Comparison of ENCODE assay signal across 22 cellular contexts in the genomic region with DNA sequence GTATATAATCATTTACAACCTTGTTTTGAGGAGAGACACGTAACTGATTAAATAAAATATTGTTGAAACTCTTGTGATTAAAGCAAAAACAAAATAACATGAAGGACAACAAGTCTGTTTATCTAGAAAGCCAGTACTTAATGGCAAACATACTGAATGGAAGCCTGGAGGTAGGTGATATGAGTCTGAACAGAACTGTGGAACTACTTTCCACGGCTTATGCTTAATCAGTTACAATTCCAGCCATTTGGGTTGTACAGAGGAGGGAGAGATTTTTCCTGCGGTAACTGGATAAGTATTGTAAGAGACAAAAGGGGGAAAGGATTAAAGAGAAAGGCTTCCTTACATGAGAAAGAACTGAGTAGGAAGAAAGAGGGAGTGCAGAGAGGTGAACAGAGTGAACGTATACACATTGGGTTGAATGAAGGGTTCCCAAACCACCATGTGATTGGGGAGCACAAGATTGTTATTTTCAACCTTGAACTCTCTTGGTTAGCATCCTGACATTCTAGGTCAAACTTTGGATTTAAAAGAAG. TPM values are rescaled to one million over a fixed set of nuclear protein-coding genes. Genes with fewer than 3 reads are reported as not detected.
A peak's percentile ranks its signal among the peaks of the same experiment; 100 is the strongest.
DNase-seq lines count a peak whose midpoint lies in the region; ATAC-seq and TF ChIP-seq lines count a peak whose summit lies in the region.
"Had no signal": no experiment of that assay in that cellular context is flagged by ENCODE, and none has a peak within 500 bp of the region (broad histone marks: within the 10 kb centered on the region; RNA-seq: fewer than 3 reads in every experiment).

No MANE protein-coding gene starts in this region.

- peak overlapping the region; percentile 22 for H3K27ac Mint-ChIP-seq in endodermal cell
- H3K27ac Mint-ChIP-seq: stimulated activated naive B cell treated with anti-CD40 and anti-IgM and Interleukin-4, amounts not matched to agents 10 μg/mL and 1 μg/mL and 100 μg/mL, for 72 hours had no signal

- no peak overlapping the region for H3K27ac ChIP-seq in endodermal cell (ENCODE audit: low read depth, low read length)
- H3K27ac ChIP-seq in osteoblast (ENCODE audit: low read depth, low read length), result peak overlapping the region; percentile 17
- H3K27ac ChIP-seq: 22Rv1 had no signal

- peaks cover 38% of the 10 kb centered on the region for H4K20me1 ChIP-seq in Loucy (ENCODE audit: insufficient read depth, low read length, poor library complexity, severe bottlenecking)
- H4K20me1 ChIP-seq in osteoblast (ENCODE audit: insufficient read depth, low read length), result peaks cover 35% of the 10 kb centered on the region

- TF ChIP-seq CTCF in Loucy (conservative IDR thresholded peaks at IDR 0.05; ENCODE audit: low read length) (no peak), endodermal cell (conservative IDR thresholded peaks at IDR 0.05) (no peak), osteoblast (IDR thresholded peaks at IDR 0.05; ENCODE audit: extremely low read depth, low read depth, low read length) (no peak)

- DNase-seq in NCI-H82 (lab: John Stamatoyannopoulos, UW) (peak; percentile 27), NCI-H82 treated with DMSO at 0.1 percent for 48 hours (lab: John Stamatoyannopoulos, UW; ENCODE audit: unreplicated experiment) (no peak), endodermal cell (no peak), osteoblast (ENCODE audit: insufficient read length, low spot score, missing footprints) (no peak), amniotic stem cell (lab: John Stamatoyannopoulos, UW) (no peak), HuH-7.5 (ENCODE audit: low spot score) (no peak)
- DNase-seq: COR-L47; DMS79; effector CD4-positive, alpha-beta T cell; Karpas-422; mesenchymal stem cell; NCI-H1048; NCI-H1930; NCI-H226; posterior cingulate gyrus; stimulated activated CD4-positive, alpha-beta T cell treated with anti-CD3 and anti-CD28 coated beads, Interleukin-1b, Interleukin-23, amount 100 ng/mL, for 48 hours; stimulated activated naive B cell treated with anti-CD40 and anti-IgM and Interleukin-4, amounts not matched to agents 10 μg/mL and 1 μg/mL and 100 μg/mL, for 72 hours had no signal

- H3K4me1 Mint-ChIP-seq in endodermal cell, result peaks cover 2% of the 10 kb centered on the region

- H3F3A ChIP-seq in Loucy (ENCODE audit: low read depth), result no peaks in the 10 kb centered on the region

- H3K79me2 ChIP-seq in Loucy (ENCODE audit: insufficient read depth, low read length), result peaks cover 67% of the 10 kb centered on the region
- peaks cover 74% of the 10 kb centered on the region for H3K79me2 ChIP-seq in osteoblast (ENCODE audit: insufficient read depth, low read length)

- H2AFZ ChIP-seq in Loucy (ENCODE audit: low read length) (no peak overlapping the region), osteoblast (ENCODE audit: low read length) (no peak overlapping the region)

- H3K36me3 ChIP-seq in Loucy (ENCODE audit: insufficient read depth, low read length), result peaks cover 25% of the 10 kb centered on the region; the same call in 1 of the 2 replicates
- peaks cover 50% of the 10 kb centered on the region for H3K36me3 ChIP-seq in endodermal cell (ENCODE audit: control insufficient read depth, insufficient read depth, low read length)
- H3K36me3 ChIP-seq in osteoblast (ENCODE audit: insufficient read depth, low read length), result peaks cover 23% of the 10 kb centered on the region

- no peaks in the 10 kb centered on the region for H3K9me2 ChIP-seq in Loucy (replicated peaks; ENCODE audit: low read depth, low read length)

- no peak overlapping the region for H3K4me3 Mint-ChIP-seq in endodermal cell
- H3K4me3 Mint-ChIP-seq: stimulated activated naive B cell treated with anti-CD40 and anti-IgM and Interleukin-4, amounts not matched to agents 10 μg/mL and 1 μg/mL and 100 μg/mL, for 72 hours had no signal

- peak overlapping the region; percentile 94 for H3K4me3 ChIP-seq in Loucy (ENCODE audit: low read length, poor library complexity, severe bottlenecking)
- H3K4me3 ChIP-seq in endodermal cell (ENCODE audit: low read length), result no peak overlapping the region
- H3K4me3 ChIP-seq in osteoblast (ENCODE audit: insufficient read depth, low read length), result no peak overlapping the region

- peaks cover 22% of the 10 kb centered on the region for H3K4me1 ChIP-seq in Loucy (ENCODE audit: insufficient read depth, low read length, poor library complexity, severe bottlenecking)
- no peaks in the 10 kb centered on the region for H3K4me1 ChIP-seq in endodermal cell (ENCODE audit: control insufficient read depth, insufficient read depth, low read length)
- peaks cover 24% of the 10 kb centered on the region for H3K4me1 ChIP-seq in osteoblast (ENCODE audit: insufficient read depth, low read length)

- H3K9me3 Mint-ChIP-seq in endodermal cell, result no peaks in the 10 kb centered on the region
- H3K9me3 Mint-ChIP-seq: activated naive CD4-positive, alpha-beta T cell treated with anti-CD3 and anti-CD28 coated beads, Interleukin-2, amount 50 U/mL, for 72 hours; stimulated activated naive B cell treated with anti-CD40 and anti-IgM and Interleukin-4, amounts not matched to agents 10 μg/mL and 1 μg/mL and 100 μg/mL, for 72 hours had no signal

- no peak overlapping the region for H3K9ac ChIP-seq in Loucy (ENCODE audit: low read depth, low read length, poor library complexity, severe bottlenecking)
- H3K9ac ChIP-seq in endodermal cell (ENCODE audit: extremely low read depth, low read length, poor library complexity, severe bottlenecking), result no peak overlapping the region

- peaks cover 25% of the 10 kb centered on the region for H3K36me3 Mint-ChIP-seq in endodermal cell (ENCODE audit: low read depth)

- H3K27me3 Mint-ChIP-seq in endodermal cell (ENCODE audit: insufficient read depth), result no peaks in the 10 kb centered on the region
- H3K27me3 Mint-ChIP-seq: stimulated activated naive B cell treated with anti-CD40 and anti-IgM and Interleukin-4, amounts not matched to agents 10 μg/mL and 1 μg/mL and 100 μg/mL, for 72 hours had no signal

- ATAC-seq in HG03159 (IDR thresholded peaks at IDR 0.05; ENCODE audit: unreplicated experiment), result no peak
- ATAC-seq: activated naive CD4-positive, alpha-beta T cell treated with anti-CD3 and anti-CD28 coated beads, Interleukin-2, amount 50 U/mL, for 72 hours; Right ventricle myocardium inferior; stimulated activated naive B cell treated with anti-CD40 and anti-IgM and Interleukin-4, amounts not matched to agents 10 μg/mL and 1 μg/mL and 100 μg/mL, for 72 hours had no signal

- no peaks in the 10 kb centered on the region for H3K27me3 ChIP-seq in Loucy (ENCODE audit: insufficient read depth, low read length, poor library complexity, severe bottlenecking)
- no peaks in the 10 kb centered on the region for H3K27me3 ChIP-seq in endodermal cell (ENCODE audit: control insufficient read depth, insufficient read depth, low read length, poor library complexity, severe bottlenecking)
- H3K27me3 ChIP-seq in osteoblast (ENCODE audit: insufficient read depth, low read length), result no peaks in the 10 kb centered on the region

- H3K4me2 ChIP-seq in Loucy (ENCODE audit: low read depth, low read length, poor library complexity, severe bottlenecking), result peak overlapping the region; percentile 95
- peak overlapping the region; percentile 29 for H3K4me2 ChIP-seq in osteoblast (ENCODE audit: insufficient read depth, low read length)

- H3K9me3 ChIP-seq in Loucy (ENCODE audit: insufficient read depth, low read depth, low read length) (no peaks in the 10 kb centered on the region), endodermal cell (ENCODE audit: control insufficient read depth, low read length) (no peaks in the 10 kb centered on the region), osteoblast (ENCODE audit: low read depth, low read length) (no peaks in the 10 kb centered on the region)

- 95 to 97% methylated on average over 3 to 4 of the region's 4 CpGs for WGBS in endodermal cell (ENCODE audit: insufficient coverage in 1 of 2, insufficient read length in 1 of 2), 2 experiments

RNA-seq across cellular contexts. Expression of a gene that starts 4.4 kb away (rescaled TPM):
- 10 to 100 TPM; 64.4 to 75.3 TPM for total RNA-seq in endodermal cell
- 57.3 TPM for polyA plus RNA-seq in endodermal cell (2013, experiment 1 of 2)
- 60.9 TPM for polyA plus RNA-seq in endodermal cell (2013, experiment 2 of 2)
- 137 and 151 TPM in 2 replicates for total RNA-seq in osteoblast

RNA-seq across cellular contexts. Expression of a gene that starts 19.2 kb away (rescaled TPM):
- total RNA-seq in endodermal cell, result 1 to 10 TPM in 1 of 2 donors, under 1 TPM in 1; 0.84 to 1.5 TPM
- not detected for polyA plus RNA-seq in endodermal cell (2013, experiment 1 of 2)
- polyA plus RNA-seq in endodermal cell (2013, experiment 2 of 2), result not detected
- 6.9 and 9.1 TPM in 2 replicates for total RNA-seq in osteoblast
